In the genomic region with DNA sequence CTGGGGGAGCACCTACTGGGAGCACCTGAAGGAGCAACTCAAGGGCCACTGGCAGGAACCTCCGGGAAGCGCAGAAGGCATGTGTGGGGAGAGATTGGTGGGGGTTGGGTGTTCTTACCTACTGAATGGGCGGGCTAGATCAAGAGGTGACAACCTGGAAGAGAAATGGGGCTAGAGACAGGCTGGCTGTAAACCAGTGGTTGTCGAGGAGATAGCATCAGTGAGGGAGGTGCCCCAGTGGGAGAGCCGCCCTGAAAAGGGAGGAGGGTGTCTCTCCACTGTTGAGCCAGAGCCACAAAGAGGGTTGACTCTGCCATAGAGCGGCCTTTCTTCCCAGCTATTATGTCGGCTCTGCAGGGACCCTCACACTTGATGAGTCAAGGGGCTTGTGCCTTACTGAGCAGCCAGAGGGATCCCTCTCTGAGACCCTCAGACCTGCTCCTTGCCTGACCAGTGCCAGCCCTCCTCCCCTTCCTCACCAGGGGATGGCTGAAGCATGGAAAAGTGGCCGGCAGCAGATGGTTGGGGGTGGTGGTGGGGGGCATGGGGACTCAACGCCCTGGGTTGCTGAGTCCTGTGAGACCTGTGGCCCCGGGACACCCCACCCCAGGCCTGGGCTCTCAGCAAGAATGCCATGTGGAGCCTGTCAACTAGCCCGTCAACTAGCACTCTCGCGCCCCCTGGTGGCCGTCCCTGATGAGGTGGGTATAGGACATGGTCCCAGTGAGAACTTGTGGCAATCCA, we compare ENCODE assay signal across 8 cellular contexts. TPM values are rescaled to one million over a fixed set of nuclear protein-coding genes. Genes with fewer than 3 reads are reported as not detected.
DNase-seq lines count a peak whose midpoint lies in the region; ATAC-seq, FAIRE-seq and TF ChIP-seq lines count a peak whose summit lies in the region.

No MANE protein-coding gene starts in this region.

- peak overlapping the region; percentile 31 to 46; a peak in 2 of 6 replicates for H3K27ac ChIP-seq in A549

- peak overlapping the region; percentile 46 for H3K4me2 ChIP-seq in A549

- CTCF ChIA-PET in A549 (lab: Yijun Ruan, JAX), result interaction anchor here (0.6 to 2.3 kb wide), 24 partner anchors 8 to 712 kb away, joined by 3 to 12 read pairs (median 3); partner anchors contain the start of gene H2AZ2

- no peaks in the 10 kb centered on the region for H3K4me1 ChIP-seq in A549

- no peak for TF ChIP-seq EP300 in A549 (IDR thresholded peaks at IDR 0.05)

- TF ChIP-seq RAD21 in A549 (conservative IDR thresholded peaks at IDR 0.05 in 1 of 2, IDR thresholded peaks at IDR 0.05 in 1 of 2), result peak; percentile 78 to 83

- H3K4me3 ChIP-seq in A549, result no peak overlapping the region
- no peak overlapping the region for H3K4me3 ChIP-seq in lower leg skin (ENCODE audit: low read depth, poor library complexity, severe bottlenecking)

- FAIRE-seq in A549 (lab: Jason Lieb, UNC), result no peak

- TF ChIP-seq POLR2A in A549 (IDR thresholded peaks at IDR 0.05; ENCODE audit: low read length), result no peak
- TF ChIP-seq POLR2A in lower leg skin (IDR thresholded peaks at IDR 0.05), result no peak

- DNase-seq in A549 (ENCODE audit: low read depth in 1 of 2, low spot score in 1 of 2) (peak; percentile 47 to 70), NCI-H748 (lab: John Stamatoyannopoulos, UW; ENCODE audit: unreplicated experiment) (peak; percentile 73), dedifferentiated amniotic fluid mesenchymal stem cell (ENCODE audit: extremely low spot score) (peak; percentile 67), lower leg skin (ENCODE audit: low spot score in 2 of 2) (peak; percentile 86 to 98)
- peak; percentile 96 to 98 for DNase-seq in activated CD4-positive, alpha-beta T cell treated with anti-CD3 and anti-CD28 coated beads, Interleukin-2, amount 50 U/mL, for 4 hours
- DNase-seq in stimulated activated CD4-positive, alpha-beta T cell treated with anti-CD3 and anti-CD28 coated beads, TNF-alpha, amount 100 ng/mL, for 4 hours (ENCODE audit: low read depth in 3 of 3), result peak; percentile 87 to 100 (median 96)

- intact Hi-C loops in lower leg skin (cut with DNase I; ENCODE audit: low total_unique reads), result loop anchor here (10.0 kb wide), 1 partner anchor 67 kb away; no protein-coding TSS in a partner anchor

- POLR2A ChIA-PET in A549 (lab: Yijun Ruan, JAX), result no interaction called here

- WGBS in A549 (ENCODE audit: missing lambda C conversion rate), result 43% methylated on average over 11 of the region's 14 CpGs
- 25 to 28% methylated on average over 13 to 14 of the region's 14 CpGs for WGBS in lower leg skin, 2 donors

- peak; percentile 97 to 98 for ATAC-seq in A549
- ATAC-seq in GM18520 (IDR thresholded peaks at IDR 0.05; ENCODE audit: unreplicated experiment), result peak; percentile 52
- ATAC-seq in HG03354 (IDR thresholded peaks at IDR 0.05; ENCODE audit: poor library complexity, severe bottlenecking, unreplicated experiment), result peak; percentile 84

- TF ChIP-seq CTCF in A549 (IDR thresholded peaks at IDR 0.05) (peak; percentile 75), lower leg skin (IDR thresholded peaks at IDR 0.05) (peak in 1 of 3 donors; percentile 12)

- H3K9me3 ChIP-seq in A549, result no peaks in the 10 kb centered on the region

TF ChIP-seq in A549, 52 proteins besides CTCF, POLR2A, EP300 and RAD21:
- TF ChIP-seq MYC (IDR thresholded peaks at IDR 0.05; ENCODE audit: borderline replicate concordance, low read length) (peak; percentile 22; the same call in 1 of the 2 replicates), PHF8 (IDR thresholded peaks at IDR 0.05; ENCODE audit: borderline replicate concordance, low read depth) (no peak), MAX (IDR thresholded peaks at IDR 0.05) (peak; percentile 46), SMC3 (IDR thresholded peaks at IDR 0.05) (peak; percentile 83), CHD2 (IDR thresholded peaks at IDR 0.05; ENCODE audit: low read length, partially characterized antibody) (no peak)

RNA-seq across cellular contexts. Expression of gene PURB, which starts 36.4 kb away (rescaled TPM):
- polyA plus RNA-seq in A549 (2011; rRNA removed) (5.7 and 6.4 TPM in 2 replicates), A549 (2017; fragmentation: RNase III; extraction: RNeasy Plus Mini Kit Qiagen cat#74134 plus additional on column Dnase treatment) (10.0 to 11.6 TPM (median 10.4 TPM) in 3 replicates)
- polyA plus RNA-seq in A549 (2012; cell fraction: cytosol; rRNA removed), result 2.2 and 2.9 TPM in 2 replicates
- 1.3 and 1.7 TPM in 2 replicates for polyA plus RNA-seq in A549 (2012; cell fraction: nucleus; rRNA removed)
- polyA minus RNA-seq in A549 (2011; rRNA and poly(A)+ RNA removed), result 3.5 and 3.6 TPM in 2 replicates
- 10 to 100 TPM; 20.0 to 28.5 (median 26.8) TPM for total RNA-seq in lower leg skin

RNA-seq across cellular contexts. Expression of gene MYO1G, which starts 57.0 kb away (rescaled TPM):
- polyA plus RNA-seq in A549 (2011; rRNA removed) (0.03 TPM in 1 of 2 replicates, not detected in the other), A549 (2017; fragmentation: RNase III; extraction: RNeasy Plus Mini Kit Qiagen cat#74134 plus additional on column Dnase treatment) (0.04 to 0.12 TPM (median 0.06 TPM) in 3 replicates)
- 0.05 and 0.09 TPM in 2 replicates for polyA plus RNA-seq in A549 (2012; cell fraction: cytosol; rRNA removed)
- 0.28 and 0.48 TPM in 2 replicates for polyA plus RNA-seq in A549 (2012; cell fraction: nucleus; rRNA removed)
- 0.33 and 0.73 TPM in 2 replicates for polyA minus RNA-seq in A549 (2011; rRNA and poly(A)+ RNA removed)
- total RNA-seq in lower leg skin, result 1 to 10 TPM; 1.1 to 3.0 (median 2.2) TPM
